In genomic region chr18:9916814-9917213, GRCh38 we compare ENCODE assay signal across 12 cellular contexts. TPM values are rescaled to one million over a fixed set of nuclear protein-coding genes. Genes with fewer than 3 reads are reported as not detected.
A peak's percentile ranks its signal among the peaks of the same experiment; 100 is the strongest.
DNase-seq lines count a peak whose midpoint lies in the region; ATAC-seq and TF ChIP-seq lines count a peak whose summit lies in the region.
"Had no signal": no experiment of that assay in that cellular context is flagged by ENCODE, and none has a peak within 500 bp of the region (broad histone marks: within the 10 kb centered on the region; RNA-seq: fewer than 3 reads in every experiment).

No MANE protein-coding gene starts in this region.

- no peak overlapping the region for H3K4me3 Mint-ChIP-seq in endodermal cell

- H3K27me3 ChIP-seq in DOHH2 (ENCODE audit: control insufficient read depth, low read length) (no peaks in the 10 kb centered on the region), OCI-LY3 (ENCODE audit: low read depth, low read length) (no peaks in the 10 kb centered on the region), endodermal cell (ENCODE audit: control insufficient read depth, insufficient read depth, low read length, poor library complexity, severe bottlenecking) (no peaks in the 10 kb centered on the region), neutrophil (no peaks in the 10 kb centered on the region)

- 94 to 100% methylated on average over 2 to 3 of the region's 3 CpGs for WGBS in endodermal cell (ENCODE audit: insufficient coverage in 1 of 2, insufficient read length in 1 of 2), 2 experiments

- DNase-seq in endodermal cell (no peak), T-helper 9 cell (no peak), NCI-H226 (no peak), MV-4-11 (lab: John Stamatoyannopoulos, UW) (no peak), left lobe of liver (ENCODE audit: low spot score) (no peak)
- DNase-seq: activated B cell treated with CpG ODN at 0.5 μM for 24 hours, mesendoderm, NCI-H1694 had no signal

- ATAC-seq in left lobe of liver = no peak

- H3K9me3 Mint-ChIP-seq in endodermal cell = no peaks in the 10 kb centered on the region
- H3K9me3 Mint-ChIP-seq: activated B cell treated with CpG ODN at 0.5 μM for 24 hours had no signal

- H3K4me2 ChIP-seq in DOHH2 (ENCODE audit: low read length) (peak overlapping the region; percentile 90), OCI-LY3 (ENCODE audit: low read length) (peak overlapping the region; percentile 75; the same call in 1 of the 2 replicates)

- H4K20me1 ChIP-seq in DOHH2 (ENCODE audit: control insufficient read depth, insufficient read depth, low read depth, low read length) = peaks cover 59% of the 10 kb centered on the region
- peaks cover 68% of the 10 kb centered on the region for H4K20me1 ChIP-seq in OCI-LY3 (ENCODE audit: insufficient read depth, low read length)

- peaks cover 3% of the 10 kb centered on the region for H3K27me3 Mint-ChIP-seq in endodermal cell (ENCODE audit: insufficient read depth)
- H3K27me3 Mint-ChIP-seq: activated B cell treated with CpG ODN at 0.5 μM for 24 hours had no signal

- H3K4me3 ChIP-seq in DOHH2 (ENCODE audit: low read length) = no peak overlapping the region
- no peak overlapping the region for H3K4me3 ChIP-seq in OCI-LY3 (ENCODE audit: low read length)
- peak overlapping the region; percentile 87 for H3K4me3 ChIP-seq in endodermal cell (ENCODE audit: low read length)
- H3K4me3 ChIP-seq in neutrophil (ENCODE audit: low read depth in 1 of 2, low read length in 1 of 2) = peak overlapping the region; percentile 91 to 96

- no peak overlapping the region for H3K27ac ChIP-seq in DOHH2 (ENCODE audit: low read depth, low read length)
- no peak overlapping the region for H3K27ac ChIP-seq in OCI-LY3 (ENCODE audit: low read length)
- H3K27ac ChIP-seq in endodermal cell (ENCODE audit: low read depth, low read length) = no peak overlapping the region
- H3K27ac ChIP-seq in neutrophil = peak overlapping the region; percentile 97

- no peak overlapping the region for H3K27ac Mint-ChIP-seq in endodermal cell

- peaks cover 17% of the 10 kb centered on the region for H3K4me1 Mint-ChIP-seq in endodermal cell

- H3K9me3 ChIP-seq in DOHH2 (ENCODE audit: control insufficient read depth, insufficient read depth, low read length) (peaks cover 5% of the 10 kb centered on the region), OCI-LY3 (ENCODE audit: insufficient read depth, low read length) (no peaks in the 10 kb centered on the region), endodermal cell (ENCODE audit: control insufficient read depth, low read length) (no peaks in the 10 kb centered on the region), neutrophil (no peaks in the 10 kb centered on the region)
- H3K9me3 ChIP-seq: HAP-1 had no signal

- no peaks in the 10 kb centered on the region for H3F3A ChIP-seq in DOHH2 (ENCODE audit: control insufficient read depth, insufficient read depth)

- H3K36me3 ChIP-seq in DOHH2 (ENCODE audit: control insufficient read depth, low read length) = peaks cover 15% of the 10 kb centered on the region
- no peaks in the 10 kb centered on the region for H3K36me3 ChIP-seq in OCI-LY3 (replicated peaks; ENCODE audit: low read depth, low read length)
- no peaks in the 10 kb centered on the region for H3K36me3 ChIP-seq in endodermal cell (ENCODE audit: control insufficient read depth, insufficient read depth, low read length)
- peaks cover under 1% of the 10 kb centered on the region for H3K36me3 ChIP-seq in neutrophil

- no peak overlapping the region for H2AFZ ChIP-seq in OCI-LY3 (ENCODE audit: low read depth, low read length)

- H3K79me2 ChIP-seq in DOHH2 (ENCODE audit: control insufficient read depth, low read length) = peaks cover 80% of the 10 kb centered on the region
- H3K79me2 ChIP-seq in OCI-LY3 (ENCODE audit: low read length) = peaks cover 79% of the 10 kb centered on the region

- no peak overlapping the region for H3K9ac ChIP-seq in OCI-LY3 (ENCODE audit: low read length)
- H3K9ac ChIP-seq in endodermal cell (ENCODE audit: extremely low read depth, low read length, poor library complexity, severe bottlenecking) = no peak overlapping the region

- H3K36me3 Mint-ChIP-seq in endodermal cell (ENCODE audit: low read depth) = no peaks in the 10 kb centered on the region

- H3K4me1 ChIP-seq in DOHH2 (ENCODE audit: control insufficient read depth, low read length) = peaks cover 67% of the 10 kb centered on the region
- H3K4me1 ChIP-seq in OCI-LY3 (ENCODE audit: low read length) = peaks cover 41% of the 10 kb centered on the region
- H3K4me1 ChIP-seq in endodermal cell (ENCODE audit: control insufficient read depth, insufficient read depth, low read length) = peaks cover 9% of the 10 kb centered on the region
- peaks cover 59 to 65% of the 10 kb centered on the region in 2 experiments for H3K4me1 ChIP-seq in neutrophil (ENCODE audit: control insufficient read depth in 1 of 2, insufficient read depth in 1 of 2, low read depth in 1 of 2, low read length in 1 of 2)

- TF ChIP-seq CTCF in DOHH2 (IDR thresholded peaks at IDR 0.05; ENCODE audit: low read depth, low read length, poor library complexity, severe bottlenecking) (no peak), OCI-LY3 (IDR thresholded peaks at IDR 0.05; ENCODE audit: low read depth, low read length) (no peak), endodermal cell (conservative IDR thresholded peaks at IDR 0.05) (no peak), neutrophil (IDR thresholded peaks at IDR 0.05) (no peak)

- no peaks in the 10 kb centered on the region for H3K9me2 ChIP-seq in DOHH2 (replicated peaks; ENCODE audit: control insufficient read depth, low read length)

RNA-seq across cellular contexts. Expression of gene VAPA, which starts 3.0 kb away (rescaled TPM):
- 100 to 1,000 TPM; 122 to 168 TPM for total RNA-seq in endodermal cell
- polyA plus RNA-seq in endodermal cell (2013, experiment 1 of 2) = 166 TPM
- 158 TPM for polyA plus RNA-seq in endodermal cell (2013, experiment 2 of 2)
- 72.4 TPM for total RNA-seq in left lobe of liver

RNA-seq across cellular contexts. Expression of gene TXNDC2, which starts 31.0 kb away (rescaled TPM):
- total RNA-seq in endodermal cell = not detected
- polyA plus RNA-seq in endodermal cell (2013, experiment 1 of 2) = 0.07 TPM
- polyA plus RNA-seq in endodermal cell (2013, experiment 2 of 2) = not detected
- not detected for total RNA-seq in left lobe of liver

Comparison
In these comparisons a context has a peak if more than half of its experiments do, and no peak if none do; other contexts are left out.
1. H3K4me3 ChIP-seq: peak in endodermal cell (single experiment) and neutrophil (2 of 2); none in DOHH2 (single experiment) and OCI-LY3 (single experiment).